8 cellular contexts compared by ENCODE assay signal in genomic region chr5:1105350-1106265, GRCh38. TPM values are rescaled to one million over a fixed set of nuclear protein-coding genes. Genes with fewer than 3 reads are reported as not detected.
DNase-seq lines count a peak whose midpoint lies in the region; ATAC-seq and TF ChIP-seq lines count a peak whose summit lies in the region.

No MANE protein-coding gene starts in this region.

- H3K4me3 ChIP-seq in iPS-15b (ENCODE audit: low read depth, low read length) (no peak overlapping the region), trophoblast cell (ENCODE audit: low read depth, low read length) (no peak overlapping the region)

- no peak for TF ChIP-seq CTCF in activated CD8-positive, alpha-beta T cell treated with anti-CD3 and anti-CD28 coated beads for 36 hours (IDR thresholded peaks at IDR 0.05)

- peak overlapping the region; percentile 24 for H3K9ac ChIP-seq in iPS-15b (ENCODE audit: low read depth, low read length)
- no peak overlapping the region for H3K9ac ChIP-seq in trophoblast cell (ENCODE audit: low read length)

- H3K23ac ChIP-seq in trophoblast cell (ENCODE audit: low read length), result no peak overlapping the region

- intact Hi-C loops in activated CD8-positive, alpha-beta T cell treated with anti-CD3 and anti-CD28 coated beads for 36 hours (cut with micrococcal nuclease), result no loop called here

- H3K36me3 Mint-ChIP-seq in activated CD8-positive, alpha-beta T cell treated with anti-CD3 and anti-CD28 coated beads for 36 hours (ENCODE audit: low read depth), result peaks cover 2% of the 10 kb centered on the region

- H2AK5ac ChIP-seq in trophoblast cell (ENCODE audit: low read length), result no peak overlapping the region

- H3K27me3 Mint-ChIP-seq in activated CD8-positive, alpha-beta T cell treated with anti-CD3 and anti-CD28 coated beads for 36 hours, result no peaks in the 10 kb centered on the region

- H3K9me3 Mint-ChIP-seq in activated CD8-positive, alpha-beta T cell treated with anti-CD3 and anti-CD28 coated beads for 36 hours, result no peaks in the 10 kb centered on the region

- no peaks in the 10 kb centered on the region for H3K79me2 ChIP-seq in trophoblast cell (ENCODE audit: control insufficient read depth, insufficient read depth, low read length, poor library complexity)

- WGBS in trophoblast cell (ENCODE audit: extremely low coverage, insufficient coverage, insufficient read length), result no CpG with 5 or more reads among the region's 19 CpGs

- no peaks in the 10 kb centered on the region for H3K9me3 ChIP-seq in iPS-15b (ENCODE audit: control insufficient read depth, insufficient read depth, low read length)
- no peaks in the 10 kb centered on the region for H3K9me3 ChIP-seq in trophoblast cell (ENCODE audit: insufficient read depth, low read depth, low read length)

- ATAC-seq in GM18498 (IDR thresholded peaks at IDR 0.05; ENCODE audit: unreplicated experiment), result peak; percentile 58
- peak; percentile 64 for ATAC-seq in HG03159 (IDR thresholded peaks at IDR 0.05; ENCODE audit: unreplicated experiment)
- ATAC-seq in activated CD8-positive, alpha-beta T cell treated with anti-CD3 and anti-CD28 coated beads for 36 hours, result peak; percentile 60
- no peak for ATAC-seq in GM21526 (IDR thresholded peaks at IDR 0.05; ENCODE audit: low FRiP score, unreplicated experiment)

- peaks cover 90% of the 10 kb centered on the region for H3K4me1 Mint-ChIP-seq in activated CD8-positive, alpha-beta T cell treated with anti-CD3 and anti-CD28 coated beads for 36 hours (ENCODE audit: low read depth)

- no peaks in the 10 kb centered on the region for H3K27me3 ChIP-seq in iPS-15b (ENCODE audit: control insufficient read depth, insufficient read depth, low read length)
- H3K27me3 ChIP-seq in trophoblast cell (ENCODE audit: insufficient read depth, low read length), result no peaks in the 10 kb centered on the region

- no peak overlapping the region for H4K12ac ChIP-seq in trophoblast cell (ENCODE audit: low read depth, low read length)

- no peak overlapping the region for H2BK12ac ChIP-seq in trophoblast cell (ENCODE audit: low read length)

- H3K4ac ChIP-seq in trophoblast cell (ENCODE audit: low read depth, low read length), result no peak overlapping the region

- H3K18ac ChIP-seq in trophoblast cell (ENCODE audit: low read length), result no peak overlapping the region

- no peak overlapping the region for H3K27ac ChIP-seq in trophoblast cell (ENCODE audit: low read depth, low read length)

- no peak overlapping the region for H2AFZ ChIP-seq in trophoblast cell (ENCODE audit: insufficient read depth, low read length, poor library complexity)

- no peak overlapping the region for H3K4me2 ChIP-seq in trophoblast cell (ENCODE audit: low read length)

- H2BK5ac ChIP-seq in trophoblast cell (ENCODE audit: low read depth, low read length, poor library complexity), result no peak overlapping the region

- peak overlapping the region; percentile 34 for H3K4me3 Mint-ChIP-seq in activated CD8-positive, alpha-beta T cell treated with anti-CD3 and anti-CD28 coated beads for 36 hours

- no peak overlapping the region for H3K14ac ChIP-seq in trophoblast cell (ENCODE audit: low read length)

- H3K4me1 ChIP-seq in iPS-15b (ENCODE audit: control insufficient read depth, insufficient read depth, low read length) (peaks cover 8% of the 10 kb centered on the region), trophoblast cell (ENCODE audit: control insufficient read depth in 1 of 2, insufficient read depth in 2 of 2, low read length in 2 of 2) (peaks cover 2 to 9% of the 10 kb centered on the region in 2 experiments)

- no peaks in the 10 kb centered on the region for H3K79me1 ChIP-seq in trophoblast cell (ENCODE audit: low read length)

- CTCF ChIA-PET in activated CD8-positive, alpha-beta T cell treated with anti-CD3 and anti-CD28 coated beads for 36 hours (lab: Charles Lee), result interaction anchor here (0.8 to 2.1 kb wide), 7 partner anchors 9 to 182 kb away, joined by 3 to 9 read pairs (median 4); no protein-coding TSS in a partner anchor

- peak overlapping the region; percentile 86 for H3K27ac Mint-ChIP-seq in activated CD8-positive, alpha-beta T cell treated with anti-CD3 and anti-CD28 coated beads for 36 hours

- H3K36me3 ChIP-seq in iPS-15b (ENCODE audit: control insufficient read depth, insufficient read depth, low read length), result peaks cover 6% of the 10 kb centered on the region
- H3K36me3 ChIP-seq in trophoblast cell (ENCODE audit: control insufficient read depth in 1 of 2, insufficient read depth in 2 of 2, low read length in 2 of 2), result no peaks in the 10 kb centered on the region

- POLR2A ChIA-PET in activated CD8-positive, alpha-beta T cell treated with anti-CD3 and anti-CD28 coated beads for 36 hours (lab: Charles Lee), result interaction anchor here (0.6 to 1.2 kb wide), 4 partner anchors 9 to 431 kb away, joined by 3 to 4 read pairs (median 4); no protein-coding TSS in a partner anchor

- no peak overlapping the region for H4K8ac ChIP-seq in trophoblast cell (ENCODE audit: low read depth, low read length)

- H2BK120ac ChIP-seq in trophoblast cell (ENCODE audit: insufficient read depth, low read length, poor library complexity), result no peak overlapping the region

- peak; percentile 88 for DNase-seq in activated CD8-positive, alpha-beta T cell treated with anti-CD3 and anti-CD28 coated beads for 36 hours
- DNase-seq in mesenteric fat pad (ENCODE audit: low spot score) (no peak), NCI-H1105 (lab: John Stamatoyannopoulos, UW) (no peak), trophoblast cell (no peak)

- H4K91ac ChIP-seq in trophoblast cell (ENCODE audit: low read depth, low read length), result no peak overlapping the region

RNA-seq across cellular contexts. Expression of gene SLC12A7, which starts 6.3 kb away (rescaled TPM):
- total RNA-seq in activated CD8-positive, alpha-beta T cell treated with anti-CD3 and anti-CD28 coated beads for 36 hours, result 10 to 100 TPM; 21.6 to 24.8 TPM
- 39.4 TPM for total RNA-seq in mesenteric fat pad
- polyA plus RNA-seq in trophoblast cell (2013), result 6.2 and 6.3 TPM in 2 replicates
